ENCODE assay signal across 13 cellular contexts in the genomic region with DNA sequence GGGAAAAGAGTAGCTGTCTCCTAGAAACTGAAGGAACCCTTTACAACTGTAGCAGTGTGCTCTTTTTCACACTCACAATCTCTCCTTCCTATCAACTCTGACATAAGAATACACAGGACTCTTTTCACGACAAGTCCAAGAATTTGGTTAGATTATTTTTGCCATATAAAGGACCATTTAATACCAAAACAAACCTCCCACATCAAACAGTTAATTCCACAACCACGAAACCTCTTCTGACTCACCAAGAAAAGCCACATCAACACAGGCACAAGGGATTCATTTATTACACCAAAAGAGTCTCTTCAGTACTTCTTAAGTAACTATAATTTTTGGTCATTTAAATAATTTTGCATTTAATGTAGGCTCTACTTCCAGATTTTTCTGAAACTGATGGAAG.
DNase-seq lines count a peak whose midpoint lies in the region; ATAC-seq and TF ChIP-seq lines count a peak whose summit lies in the region.
"Had no signal": no experiment of that assay in that cellular context is flagged by ENCODE, and none has a peak within 500 bp of the region (broad histone marks: within the 10 kb centered on the region; RNA-seq: fewer than 3 reads in every experiment).

No MANE protein-coding gene starts in this region.

- no peak for TF ChIP-seq POLR2A in Peyer's patch (IDR thresholded peaks at IDR 0.05)

- H3K27ac ChIP-seq in GM23248 (peak overlapping the region; percentile 94), subcutaneous abdominal adipose tissue (ENCODE audit: low read depth, low read length) (peak overlapping the region; percentile 79), Peyer's patch (no peak overlapping the region)
- H3K27ac ChIP-seq: ascending aorta, RWPE1 had no signal

- 0% methylated on average over 2 of the region's 2 CpGs for WGBS in GM23248 (ENCODE audit: low coverage in 1 of 2, low lambda C conversion rate in 2 of 2, missing lambda C conversion rate in 2 of 2), 2 experiments

- H3K4me3 ChIP-seq in GM23248: peak overlapping the region; percentile 59
- no peak overlapping the region for H3K4me3 ChIP-seq in subcutaneous abdominal adipose tissue (ENCODE audit: low read depth in 1 of 5, low read length in 5 of 5)
- no peak overlapping the region for H3K4me3 ChIP-seq in Peyer's patch
- H3K4me3 ChIP-seq: ascending aorta had no signal

- no peak overlapping the region for H2AFZ ChIP-seq in GM23248

- peak; percentile 83 for DNase-seq in GM23248
- peak; percentile 89 for DNase-seq in amniotic epithelial cell (ENCODE audit: low read depth)
- peak; percentile 86 for DNase-seq in foreskin melanocyte
- no peak for DNase-seq in NCI-H2107 (lab: John Stamatoyannopoulos, UW)
- DNase-seq in Peyer's patch: no peak
- DNase-seq: COR-L47, NCI-H345 had no signal

- no peaks in the 10 kb centered on the region for H4K20me1 ChIP-seq in GM23248 (ENCODE audit: insufficient read depth)

- H3K27me3 ChIP-seq in GM23248 (replicated peaks; ENCODE audit: insufficient read depth) (no peaks in the 10 kb centered on the region), subcutaneous abdominal adipose tissue (ENCODE audit: control insufficient read depth in 5 of 5, insufficient read depth in 4 of 5, low read length in 5 of 5) (no peaks in the 10 kb centered on the region), Peyer's patch (no peaks in the 10 kb centered on the region)
- H3K27me3 ChIP-seq: ascending aorta had no signal

- in situ Hi-C loops in GM23248 (cut with MboI): no loop called here

- no peaks in the 10 kb centered on the region for H3K9me2 ChIP-seq in GM23248 (ENCODE audit: insufficient read depth)

- ATAC-seq in HG03025 (IDR thresholded peaks at IDR 0.05; ENCODE audit: low FRiP score, unreplicated experiment) (no peak), HG03565 (IDR thresholded peaks at IDR 0.05; ENCODE audit: unreplicated experiment) (no peak)
- ATAC-seq: WTC11 had no signal

- H3K4me2 ChIP-seq in GM23248 (ENCODE audit: unreplicated experiment): peak overlapping the region; percentile 76

- peaks cover 61% of the 10 kb centered on the region for H3K4me1 ChIP-seq in GM23248 (ENCODE audit: insufficient read depth)
- H3K4me1 ChIP-seq in subcutaneous abdominal adipose tissue (ENCODE audit: control insufficient read depth in 5 of 5, insufficient read depth in 5 of 5, low read length in 5 of 5): peaks cover 0 to 55% (median 45%) of the 10 kb centered on the region in 5 donors
- no peaks in the 10 kb centered on the region for H3K4me1 ChIP-seq in Peyer's patch

- H3K36me3 ChIP-seq in GM23248 (ENCODE audit: low read depth) (no peaks in the 10 kb centered on the region), subcutaneous abdominal adipose tissue (ENCODE audit: control insufficient read depth in 5 of 5, insufficient read depth in 5 of 5, low read length in 5 of 5) (no peaks in the 10 kb centered on the region), Peyer's patch (no peaks in the 10 kb centered on the region)
- H3K36me3 ChIP-seq: ascending aorta had no signal

- H3K9me3 ChIP-seq in GM23248 (ENCODE audit: low read depth) (no peaks in the 10 kb centered on the region), subcutaneous abdominal adipose tissue (ENCODE audit: control insufficient read depth in 5 of 5, low read length in 5 of 5) (peaks cover 0 to 6% (median 6%) of the 10 kb centered on the region in 5 donors), Peyer's patch (no peaks in the 10 kb centered on the region)

- H3K9ac ChIP-seq in GM23248 (peak overlapping the region; percentile 76), subcutaneous abdominal adipose tissue (ENCODE audit: low read length in 5 of 5) (peak overlapping the region in 1 of 5 donors; percentile 63)

- 0 out of 2 replicates have a peak, but pooled peaks cover 1% of the 10 kb centered on the region for H3K79me2 ChIP-seq in GM23248 (ENCODE audit: insufficient read depth)

- no peak for TF ChIP-seq CTCF in Peyer's patch (IDR thresholded peaks at IDR 0.05)

- H3F3A ChIP-seq in GM23248 (ENCODE audit: insufficient read depth): peaks cover 58% of the 10 kb centered on the region

Comparison
In these comparisons a context has a peak if more than half of its experiments do, and no peak if none do; other contexts are left out.
1. DNase-seq: peak in GM23248 (single experiment), amniotic epithelial cell (single experiment) and foreskin melanocyte (single experiment); none in NCI-H2107 (single experiment) and Peyer's patch (0 of 3).
2. H3K27ac ChIP-seq: peak in GM23248 (single experiment) and subcutaneous abdominal adipose tissue (single experiment); none in Peyer's patch (0 of 4).